ENCODE assay signal across 2 cellular contexts in genomic region chr7:67518580-67518979, GRCh38.
TF ChIP-seq lines count a peak whose summit lies in the region.

No MANE protein-coding gene starts in this region.

TF ChIP-seq in liver, 16 proteins besides CTCF, POLR2A, EP300 and RAD21:
- no peak for TF ChIP-seq REST (IDR thresholded peaks at IDR 0.05)
- peak; percentile 26 for TF ChIP-seq NR2F2 (IDR thresholded peaks at IDR 0.05)
TF ChIP-seq in liver: peak in this region for 1.

TF ChIP-seq in HepG2, 621 proteins besides CTCF, POLR2A, EP300 and RAD21 (continued from another document):
- TF ChIP-seq POLR2AphosphoS2 (IDR thresholded peaks at IDR 0.05; ENCODE audit: low read depth, low read length) (no peak), ELF3 (CRISPR knock-in tag; IDR thresholded peaks at IDR 0.05) (no peak), HNF4A (CRISPR knock-in tag; IDR thresholded peaks at IDR 0.05) (no peak), KAT7 (CRISPR knock-in tag; IDR thresholded peaks at IDR 0.05; ENCODE audit: borderline replicate concordance) (no peak), KAT2B (IDR thresholded peaks at IDR 0.05; ENCODE audit: borderline replicate concordance, low read depth, low read length) (no peak), MTF1 (CRISPR knock-in tag; IDR thresholded peaks at IDR 0.05) (no peak), ZNF7 (CRISPR knock-in tag; IDR thresholded peaks at IDR 0.05) (no peak), ZGPAT (CRISPR knock-in tag; IDR thresholded peaks at IDR 0.05) (no peak), TEAD3 (CRISPR knock-in tag; optimal IDR thresholded peaks at IDR 0.05; ENCODE audit: borderline replicate concordance) (no peak), ZNF75D (CRISPR knock-in tag; IDR thresholded peaks at IDR 0.05; ENCODE audit: borderline replicate concordance) (no peak)
